29 cellular contexts compared by ENCODE assay signal in the genomic region with DNA sequence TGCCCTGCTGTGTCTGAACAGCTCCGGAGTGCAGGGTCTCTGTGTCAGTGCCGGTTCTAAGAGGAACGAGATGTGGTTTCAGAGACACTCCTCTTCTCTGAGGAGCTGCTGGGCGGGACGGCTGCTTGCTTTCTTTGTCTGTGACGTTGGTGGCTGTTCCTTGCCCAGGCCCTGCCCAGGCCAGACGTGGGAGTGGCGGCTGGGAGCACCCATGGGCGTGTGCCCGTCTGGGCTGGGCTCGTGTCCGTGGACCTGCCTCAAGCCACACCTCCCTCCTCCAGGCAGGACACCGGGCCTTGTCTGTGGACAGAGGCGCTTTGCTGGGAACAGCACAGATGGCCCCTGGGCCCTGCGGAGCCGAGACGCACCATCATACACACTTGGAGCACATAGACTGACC. TPM values are rescaled to one million over a fixed set of nuclear protein-coding genes. Genes with fewer than 3 reads are reported as not detected.
DNase-seq lines count a peak whose midpoint lies in the region; ATAC-seq and TF ChIP-seq lines count a peak whose summit lies in the region.
"Had no signal": no experiment of that assay in that cellular context is flagged by ENCODE, and none has a peak within 500 bp of the region (broad histone marks: within the 10 kb centered on the region; RNA-seq: fewer than 3 reads in every experiment).

No MANE protein-coding gene starts in this region.

- CTCF ChIA-PET in Panc1 (lab: Charles Lee), result no interaction called here

- H3K27me3 ChIP-seq in BLaER1 (no peaks in the 10 kb centered on the region), Panc1 (ENCODE audit: control insufficient read depth, insufficient read depth, low read length) (no peaks in the 10 kb centered on the region), prostate gland (replicated peaks; ENCODE audit: insufficient read depth) (no peaks in the 10 kb centered on the region)
- H3K27me3 ChIP-seq: esophagus squamous epithelium, SJCRH30, tibial artery had no signal

- H3K27ac ChIP-seq in BLaER1 (0 out of 2 replicates have a peak overlapping the region, but pooled peaks have one; percentile 46), Panc1 (ENCODE audit: low read length) (no peak overlapping the region), prostate gland (no peak overlapping the region)
- H3K27ac ChIP-seq: A549, esophagus squamous epithelium, SJCRH30, tibial artery had no signal

- H3K9me3 ChIP-seq in BLaER1 (no peaks in the 10 kb centered on the region), Panc1 (ENCODE audit: control insufficient read depth, insufficient read depth, low read depth, low read length) (no peaks in the 10 kb centered on the region), prostate gland (no peaks in the 10 kb centered on the region)
- H3K9me3 ChIP-seq: A549, esophagus squamous epithelium, SJCRH30, tibial artery had no signal

- TF ChIP-seq POLR2A in prostate gland (IDR thresholded peaks at IDR 0.05), result no peak

- WGBS in prostate gland, result 91% methylated on average over 14 of the region's 17 CpGs

- TF ChIP-seq CTCF in Panc1 (IDR thresholded peaks at IDR 0.05) (no peak), prostate gland (IDR thresholded peaks at IDR 0.05) (no peak)

- BruUV-seq in Panc1 (replicated peaks; lab: Mats Ljungman, UMichigan), result no TSS peak

- POLR2A ChIA-PET in Panc1 (lab: Charles Lee), result no interaction called here

- H3K4me3 ChIP-seq in BLaER1 (no peak overlapping the region), Panc1 (ENCODE audit: low read depth in 2 of 2, low read length in 2 of 2) (no peak overlapping the region), prostate gland (no peak overlapping the region)
- H3K4me3 ChIP-seq: A549, esophagus squamous epithelium, GM12878, SJCRH30, tibial artery had no signal

- H3K9ac ChIP-seq in BLaER1, result 0 out of 2 replicates have a peak overlapping the region, but pooled peaks have one; percentile 10

- peaks cover 100% of the 10 kb centered on the region for H4K20me1 ChIP-seq in BLaER1

- H3K4me2 ChIP-seq in BLaER1, result peak overlapping the region; percentile 98
- H3K4me2 ChIP-seq: A549 had no signal

- ATAC-seq in Panc1 (peak; percentile 13; the same call in 1 of the 2 replicates), esophagus mucosa (peak; percentile 85), HG03457 (IDR thresholded peaks at IDR 0.05; ENCODE audit: unreplicated experiment) (no peak), HG03442 (IDR thresholded peaks at IDR 0.05; ENCODE audit: unreplicated experiment) (no peak)
- ATAC-seq: A549; activated T-cell treated with anti-CD3 and anti-CD28 coated beads, Interleukin-2, amount 50 U/mL, for 72 hours; GM12878; WTC11 had no signal

- peaks cover 100% of the 10 kb centered on the region for H3K4me1 ChIP-seq in BLaER1
- H3K4me1 ChIP-seq in Panc1 (ENCODE audit: control insufficient read depth, insufficient read depth, low read length), result no peaks in the 10 kb centered on the region
- peaks cover 6% of the 10 kb centered on the region for H3K4me1 ChIP-seq in prostate gland (replicated peaks)
- H3K4me1 ChIP-seq: A549 had no signal

- H3K36me3 ChIP-seq in BLaER1 (peaks cover 30% of the 10 kb centered on the region), Panc1 (ENCODE audit: control insufficient read depth, insufficient read depth, low read length) (no peaks in the 10 kb centered on the region), prostate gland (no peaks in the 10 kb centered on the region)
- H3K36me3 ChIP-seq: esophagus squamous epithelium, SJCRH30 had no signal

- DNase-seq in Panc1 (ENCODE audit: low read depth, low spot score), result no peak
- DNase-seq in prostate gland (ENCODE audit: low spot score), result peak; percentile 35
- DNase-seq in DMS153 (lab: John Stamatoyannopoulos, UW), result no peak
- no peak for DNase-seq in stimulated activated CD4-positive, alpha-beta T cell treated with anti-CD3 and anti-CD28 coated beads, Interleukin-4, amount 100 ng/mL, for 4 hours
- DNase-seq: activated CD4-positive, alpha-beta T cell treated with anti-CD3 and anti-CD28 coated beads, Interleukin-2, amount 50 U/mL, for 1 hour; activated T-cell treated with anti-CD3 and anti-CD28 coated beads, Interleukin-2, amount 50 U/mL, for 72 hours; caudate nucleus; dermis blood vessel endothelial cell; endodermal cell; esophagus squamous epithelium; H9; IMR-90; kidney glomerular epithelial cell; mammary epithelial cell; NCI-H1092; NCI-H1694 treated with DMSO at 0.1 percent for 48 hours; NCI-H446; NCI-H774; SJCRH30; SW 1271; T-helper 9 cell; tibial artery had no signal

- intact Hi-C loops in Panc1 (cut with micrococcal nuclease; ENCODE audit: unreplicated experiment), result no loop called here
- intact Hi-C loops in prostate gland (cut with DNase I), result no loop called here

- in situ Hi-C loops in Panc1 (cut with HindIII; ENCODE audit: low pct_unique_long_range_greater_than_20kb, low sequenced_read_pairs), result no loop called here

RNA-seq across cellular contexts. Expression of a gene that starts 45.0 kb away (rescaled TPM):
- total RNA-seq in Panc1 (2021; ENCODE audit: unreplicated experiment) (30.8 TPM), esophagus mucosa (1.8 TPM), prostate gland (10 to 100 TPM; 16.8 to 24.6 TPM)
- polyA plus RNA-seq in Panc1 (2012; ENCODE audit: insufficient read length), result 38.3 TPM

Comparison
In these comparisons a context has a peak if more than half of its experiments do, and no peak if none do; other contexts are left out.
1. ATAC-seq: peak in Panc1 (single experiment) and esophagus mucosa (single experiment); none in HG03457 (single experiment) and HG03442 (single experiment).